In genomic region chr2:168460561-168460960, GRCh38 we compare ENCODE assay signal across 1 cellular context.
TF ChIP-seq lines count a peak whose summit lies in the region.

No MANE protein-coding gene starts in this region.

TF ChIP-seq in WTC11, 78 proteins besides CTCF, POLR2A, EP300 and RAD21 (continued from another document):
- no peak for TF ChIP-seq FOXP4 (CRISPR knock-in tag; IDR thresholded peaks at IDR 0.05)
- TF ChIP-seq IRF1 (CRISPR knock-in tag; IDR thresholded peaks at IDR 0.05), result no peak
- TF ChIP-seq USF2 (CRISPR knock-in tag; IDR thresholded peaks at IDR 0.05), result no peak
- TF ChIP-seq ZNF416 (CRISPR knock-in tag; IDR thresholded peaks at IDR 0.05), result no peak
- TF ChIP-seq USF1 (CRISPR knock-in tag; IDR thresholded peaks at IDR 0.05), result no peak
- TF ChIP-seq ATF6 (CRISPR knock-in tag; IDR thresholded peaks at IDR 0.05), result no peak
- no peak for TF ChIP-seq NR1H2 (CRISPR knock-in tag; IDR thresholded peaks at IDR 0.05)
- TF ChIP-seq MLX (CRISPR knock-in tag; IDR thresholded peaks at IDR 0.05), result no peak
- TF ChIP-seq NFATC4 (CRISPR knock-in tag; IDR thresholded peaks at IDR 0.05), result no peak
